Comparison of ENCODE assay signal across 1 cellular context in the genomic region with DNA sequence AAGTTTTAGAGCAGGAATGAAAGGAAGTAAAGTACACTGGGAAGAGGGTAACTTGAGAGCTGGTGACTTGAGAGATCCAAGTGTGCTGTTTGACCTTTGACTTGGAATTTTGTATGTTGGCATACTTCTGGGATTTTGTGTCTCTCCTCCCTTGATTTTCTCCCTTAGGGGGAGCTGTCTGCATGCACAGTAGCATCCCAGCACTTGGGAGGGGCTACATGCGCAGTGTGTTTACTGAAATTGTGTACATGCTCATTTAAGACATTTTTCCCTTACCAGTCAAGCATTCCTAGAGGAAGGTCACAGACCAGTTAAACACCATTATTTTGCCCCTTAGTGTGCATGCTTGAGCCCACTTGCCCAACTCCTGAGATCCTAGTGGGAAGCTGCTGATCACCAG.
TF ChIP-seq lines count a peak whose summit lies in the region.

No MANE protein-coding gene starts in this region.

TF ChIP-seq in GM23338, 12 proteins besides CTCF, POLR2A, EP300 and RAD21:
- TF ChIP-seq, protein P1, sequence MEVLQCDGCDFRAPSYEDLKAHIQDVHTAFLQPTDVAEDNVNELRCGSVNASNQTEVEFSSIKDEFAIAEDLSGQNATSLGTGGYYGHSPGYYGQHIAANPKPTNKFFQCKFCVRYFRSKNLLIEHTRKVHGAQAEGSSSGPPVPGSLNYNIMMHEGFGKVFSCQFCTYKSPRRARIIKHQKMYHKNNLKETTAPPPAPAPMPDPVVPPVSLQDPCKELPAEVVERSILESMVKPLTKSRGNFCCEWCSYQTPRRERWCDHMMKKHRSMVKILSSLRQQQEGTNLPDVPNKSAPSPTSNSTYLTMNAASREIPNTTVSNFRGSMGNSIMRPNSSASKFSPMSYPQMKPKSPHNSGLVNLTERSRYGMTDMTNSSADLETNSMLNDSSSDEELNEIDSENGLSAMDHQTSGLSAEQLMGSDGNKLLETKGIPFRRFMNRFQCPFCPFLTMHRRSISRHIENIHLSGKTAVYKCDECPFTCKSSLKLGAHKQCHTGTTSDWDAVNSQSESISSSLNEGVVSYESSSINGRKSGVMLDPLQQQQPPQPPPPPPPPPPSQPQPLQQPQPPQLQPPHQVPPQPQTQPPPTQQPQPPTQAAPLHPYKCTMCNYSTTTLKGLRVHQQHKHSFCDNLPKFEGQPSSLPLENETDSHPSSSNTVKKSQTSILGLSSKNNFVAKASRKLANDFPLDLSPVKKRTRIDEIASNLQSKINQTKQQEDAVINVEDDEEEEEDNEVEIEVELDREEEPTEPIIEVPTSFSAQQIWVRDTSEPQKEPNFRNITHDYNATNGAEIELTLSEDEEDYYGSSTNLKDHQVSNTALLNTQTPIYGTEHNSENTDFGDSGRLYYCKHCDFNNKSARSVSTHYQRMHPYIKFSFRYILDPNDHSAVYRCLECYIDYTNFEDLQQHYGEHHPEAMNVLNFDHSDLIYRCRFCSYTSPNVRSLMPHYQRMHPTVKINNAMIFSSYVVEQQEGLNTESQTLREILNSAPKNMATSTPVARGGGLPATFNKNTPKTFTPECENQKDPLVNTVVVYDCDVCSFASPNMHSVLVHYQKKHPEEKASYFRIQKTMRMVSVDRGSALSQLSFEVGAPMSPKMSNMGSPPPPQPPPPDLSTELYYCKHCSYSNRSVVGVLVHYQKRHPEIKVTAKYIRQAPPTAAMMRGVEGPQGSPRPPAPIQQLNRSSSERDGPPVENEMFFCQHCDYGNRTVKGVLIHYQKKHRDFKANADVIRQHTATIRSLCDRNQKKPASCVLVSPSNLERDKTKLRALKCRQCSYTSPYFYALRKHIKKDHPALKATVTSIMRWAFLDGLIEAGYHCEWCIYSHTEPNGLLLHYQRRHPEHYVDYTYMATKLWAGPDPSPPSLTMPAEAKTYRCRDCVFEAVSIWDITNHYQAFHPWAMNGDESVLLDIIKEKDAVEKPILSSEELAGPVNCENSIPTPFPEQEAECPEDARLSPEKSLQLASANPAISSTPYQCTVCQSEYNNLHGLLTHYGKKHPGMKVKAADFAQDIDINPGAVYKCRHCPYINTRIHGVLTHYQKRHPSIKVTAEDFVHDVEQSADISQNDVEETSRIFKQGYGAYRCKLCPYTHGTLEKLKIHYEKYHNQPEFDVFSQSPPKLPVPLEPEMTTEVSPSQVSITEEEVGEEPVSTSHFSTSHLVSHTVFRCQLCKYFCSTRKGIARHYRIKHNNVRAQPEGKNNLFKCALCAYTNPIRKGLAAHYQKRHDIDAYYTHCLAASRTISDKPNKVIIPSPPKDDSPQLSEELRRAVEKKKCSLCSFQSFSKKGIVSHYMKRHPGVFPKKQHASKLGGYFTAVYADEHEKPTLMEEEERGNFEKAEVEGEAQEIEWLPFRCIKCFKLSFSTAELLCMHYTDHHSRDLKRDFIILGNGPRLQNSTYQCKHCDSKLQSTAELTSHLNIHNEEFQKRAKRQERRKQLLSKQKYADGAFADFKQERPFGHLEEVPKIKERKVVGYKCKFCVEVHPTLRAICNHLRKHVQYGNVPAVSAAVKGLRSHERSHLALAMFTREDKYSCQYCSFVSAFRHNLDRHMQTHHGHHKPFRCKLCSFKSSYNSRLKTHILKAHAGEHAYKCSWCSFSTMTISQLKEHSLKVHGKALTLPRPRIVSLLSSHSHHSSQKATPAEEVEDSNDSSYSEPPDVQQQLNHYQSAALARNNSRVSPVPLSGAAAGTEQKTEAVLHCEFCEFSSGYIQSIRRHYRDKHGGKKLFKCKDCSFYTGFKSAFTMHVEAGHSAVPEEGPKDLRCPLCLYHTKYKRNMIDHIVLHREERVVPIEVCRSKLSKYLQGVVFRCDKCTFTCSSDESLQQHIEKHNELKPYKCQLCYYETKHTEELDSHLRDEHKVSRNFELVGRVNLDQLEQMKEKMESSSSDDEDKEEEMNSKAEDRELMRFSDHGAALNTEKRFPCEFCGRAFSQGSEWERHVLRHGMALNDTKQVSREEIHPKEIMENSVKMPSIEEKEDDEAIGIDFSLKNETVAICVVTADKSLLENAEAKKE (CRISPR knock-in tag; IDR thresholded peaks at IDR 0.05): no peak
- TF ChIP-seq CREB1 (CRISPR knock-in tag; IDR thresholded peaks at IDR 0.05; ENCODE audit: low read depth) (no peak), ZNF114 (CRISPR knock-in tag; IDR thresholded peaks at IDR 0.05) (no peak), POLR2AphosphoS5 (IDR thresholded peaks at IDR 0.05; ENCODE audit: low read depth) (no peak), ZNF331 (CRISPR knock-in tag; IDR thresholded peaks at IDR 0.05; ENCODE audit: low read depth) (no peak), NANOG (IDR thresholded peaks at IDR 0.05; ENCODE audit: borderline replicate concordance) (no peak), EZH2phosphoT487 (IDR thresholded peaks at IDR 0.05; ENCODE audit: unreplicated experiment) (no peak), REST (IDR thresholded peaks at IDR 0.05; ENCODE audit: unreplicated experiment) (no peak), EZH2 (IDR thresholded peaks at IDR 0.05; ENCODE audit: low read depth, unreplicated experiment) (no peak)
TF ChIP-seq in GM23338: peak in this region for 0.
